22 cellular contexts compared by ENCODE assay signal in genomic region chr15:100980410-100981046, GRCh38.
A peak's percentile ranks its signal among the peaks of the same experiment; 100 is the strongest.
DNase-seq lines count a peak whose midpoint lies in the region; ATAC-seq, FAIRE-seq and TF ChIP-seq lines count a peak whose summit lies in the region.
"Had no signal": no experiment of that assay in that cellular context is flagged by ENCODE, and none has a peak within 500 bp of the region (broad histone marks: within the 10 kb centered on the region; RNA-seq: fewer than 3 reads in every experiment).

No MANE protein-coding gene starts in this region.

- H3K4me2 ChIP-seq in DOHH2 (ENCODE audit: low read length) (peak overlapping the region; percentile 44), mesendoderm (ENCODE audit: low read length) (no peak overlapping the region)

- no peaks in the 10 kb centered on the region for H3K9me2 ChIP-seq in DOHH2 (replicated peaks; ENCODE audit: control insufficient read depth, low read length)

- no peak overlapping the region for H3K18ac ChIP-seq in mesendoderm (ENCODE audit: low read length)

- CTCF ChIA-PET in Panc1 (lab: Charles Lee), result no interaction called here

- TF ChIP-seq CTCF in DOHH2 (IDR thresholded peaks at IDR 0.05; ENCODE audit: low read depth, low read length, poor library complexity, severe bottlenecking) (no peak), Panc1 (IDR thresholded peaks at IDR 0.05) (no peak), endodermal cell (conservative IDR thresholded peaks at IDR 0.05) (no peak)

- H3K9me3 ChIP-seq in DOHH2 (ENCODE audit: control insufficient read depth, insufficient read depth, low read length) (no peaks in the 10 kb centered on the region), Panc1 (ENCODE audit: control insufficient read depth, insufficient read depth, low read depth, low read length) (no peaks in the 10 kb centered on the region), endodermal cell (ENCODE audit: control insufficient read depth, low read length) (no peaks in the 10 kb centered on the region)

- no TSS peak for BruUV-seq in Panc1 (replicated peaks; lab: Mats Ljungman, UMichigan)

- in situ Hi-C loops in Panc1 (cut with HindIII; ENCODE audit: low pct_unique_long_range_greater_than_20kb, low sequenced_read_pairs), result no loop called here

- H3K36me3 Mint-ChIP-seq in endodermal cell (ENCODE audit: low read depth), result no peaks in the 10 kb centered on the region

- H3K27me3 ChIP-seq in DOHH2 (ENCODE audit: control insufficient read depth, low read length) (no peaks in the 10 kb centered on the region), Panc1 (ENCODE audit: control insufficient read depth, insufficient read depth, low read length) (no peaks in the 10 kb centered on the region), mesendoderm (ENCODE audit: insufficient read depth, low read length, poor library complexity) (no peaks in the 10 kb centered on the region), endodermal cell (ENCODE audit: control insufficient read depth, insufficient read depth, low read length, poor library complexity, severe bottlenecking) (peaks cover 24% of the 10 kb centered on the region)

- H3K27ac ChIP-seq in DOHH2 (ENCODE audit: low read depth, low read length), result peak overlapping the region; percentile 26
- peak overlapping the region; percentile 12 for H3K27ac ChIP-seq in Panc1 (ENCODE audit: low read length)
- H3K27ac ChIP-seq in mesendoderm (ENCODE audit: low read depth, low read length), result no peak overlapping the region
- no peak overlapping the region for H3K27ac ChIP-seq in endodermal cell (ENCODE audit: low read depth, low read length)
- H3K27ac ChIP-seq: RWPE1, SK-N-MC had no signal

- no peak overlapping the region for H3K56ac ChIP-seq in mesendoderm (ENCODE audit: low read length)

- H3K4me3 Mint-ChIP-seq in endodermal cell, result no peak overlapping the region
- H3K4me3 Mint-ChIP-seq: B cell had no signal

- H3K23ac ChIP-seq in mesendoderm (ENCODE audit: low read length), result no peak overlapping the region

- DNase-seq in GM19239 (ENCODE audit: insufficient read length, low spot score) (no peak), Panc1 (ENCODE audit: low read depth, low spot score) (no peak), NCI-H510A treated with DMSO at 0.1 percent for 48 hours (lab: John Stamatoyannopoulos, UW) (no peak), mesendoderm (no peak), NCI-H345 treated with DMSO at 0.1 percent for 48 hours (lab: John Stamatoyannopoulos, UW; ENCODE audit: unreplicated experiment) (no peak), endodermal cell (no peak)
- DNase-seq: KG1, NCI-H1105, NCI-H2029 treated with DMSO at 0.1 percent for 48 hours, NCI-H2171, NCI-H345, NCI-H69, SHP77 treated with DMSO at 0.1 percent for 48 hours, T-helper 2 cell had no signal

- no CpG with 5 or more reads among the region's 4 CpGs for WGBS in mesendoderm (ENCODE audit: extremely low coverage, insufficient coverage, low lambda C conversion rate)
- WGBS in endodermal cell (ENCODE audit: insufficient coverage in 1 of 2, insufficient read length in 1 of 2), 2 experiments, result 82% methylated on average over 4 of the region's 4 CpGs; no CpG with 5 or more reads in 1 of the 2 experiments

- no peaks in the 10 kb centered on the region for H3K79me1 ChIP-seq in mesendoderm (ENCODE audit: low read length)

- H4K5ac ChIP-seq in mesendoderm (ENCODE audit: low read length), result no peak overlapping the region

- H2BK120ac ChIP-seq in mesendoderm (ENCODE audit: low read depth, low read length), result no peak overlapping the region

- no peak overlapping the region for H2BK5ac ChIP-seq in mesendoderm (ENCODE audit: low read length)

- H3K4me3 ChIP-seq in DOHH2 (ENCODE audit: low read length) (no peak overlapping the region), Panc1 (ENCODE audit: low read depth in 2 of 2, low read length in 2 of 2) (no peak overlapping the region), mesendoderm (ENCODE audit: low read length) (no peak overlapping the region), endodermal cell (ENCODE audit: low read length) (no peak overlapping the region)
- H3K4me3 ChIP-seq: SK-N-MC had no signal

- peaks cover 58% of the 10 kb centered on the region for H3K4me1 ChIP-seq in DOHH2 (ENCODE audit: control insufficient read depth, low read length)
- H3K4me1 ChIP-seq in Panc1 (ENCODE audit: control insufficient read depth, insufficient read depth, low read length), result peaks cover 5% of the 10 kb centered on the region
- no peaks in the 10 kb centered on the region for H3K4me1 ChIP-seq in mesendoderm (ENCODE audit: control insufficient read depth, low read depth, low read length)
- no peaks in the 10 kb centered on the region for H3K4me1 ChIP-seq in endodermal cell (ENCODE audit: control insufficient read depth, insufficient read depth, low read length)

- ATAC-seq in HG03460 (IDR thresholded peaks at IDR 0.05; ENCODE audit: unreplicated experiment) (peak; percentile 29), Panc1 (no peak)
- ATAC-seq: HCT116 had no signal

- H3K27me3 Mint-ChIP-seq in endodermal cell (ENCODE audit: insufficient read depth), result peaks cover 7% of the 10 kb centered on the region
- H3K27me3 Mint-ChIP-seq: B cell had no signal

- FAIRE-seq in GM19239 (lab: Jason Lieb, UNC), result peak; percentile 40
- FAIRE-seq: A204.1, H1 had no signal

- no peak overlapping the region for H3K27ac Mint-ChIP-seq in endodermal cell

- H3K9ac ChIP-seq in mesendoderm (ENCODE audit: low read length) (no peak overlapping the region), endodermal cell (ENCODE audit: extremely low read depth, low read length, poor library complexity, severe bottlenecking) (no peak overlapping the region)

- intact Hi-C loops in Panc1 (cut with micrococcal nuclease; ENCODE audit: unreplicated experiment), result no loop called here

- H2AK5ac ChIP-seq in mesendoderm (ENCODE audit: low read length), result no peak overlapping the region

- H3K36me3 ChIP-seq in DOHH2 (ENCODE audit: control insufficient read depth, low read length) (peaks cover 95% of the 10 kb centered on the region), Panc1 (ENCODE audit: control insufficient read depth, insufficient read depth, low read length) (no peaks in the 10 kb centered on the region; the same call in 1 of the 2 replicates), mesendoderm (ENCODE audit: control insufficient read depth, insufficient read depth, low read length) (no peaks in the 10 kb centered on the region), endodermal cell (ENCODE audit: control insufficient read depth, insufficient read depth, low read length) (no peaks in the 10 kb centered on the region)

- H2BK15ac ChIP-seq in mesendoderm (replicated peaks; ENCODE audit: low read depth), result no peak overlapping the region

- no peaks in the 10 kb centered on the region for H3K4me1 Mint-ChIP-seq in endodermal cell

- H3K79me2 ChIP-seq in DOHH2 (ENCODE audit: control insufficient read depth, low read length), result peaks cover 92% of the 10 kb centered on the region
- H3K79me2 ChIP-seq in mesendoderm (ENCODE audit: control insufficient read depth, insufficient read depth, low read length), result no peaks in the 10 kb centered on the region

- H4K8ac ChIP-seq in mesendoderm (ENCODE audit: low read depth, low read length), result no peak overlapping the region

- H3F3A ChIP-seq in DOHH2 (ENCODE audit: control insufficient read depth, insufficient read depth), result 0 out of 2 replicates have a peak, but pooled peaks cover 4% of the 10 kb centered on the region

- peaks cover 8% of the 10 kb centered on the region for H3K9me3 Mint-ChIP-seq in endodermal cell

- H3K4ac ChIP-seq in mesendoderm (ENCODE audit: low read depth, low read length), result no peak overlapping the region

- H4K20me1 ChIP-seq in DOHH2 (ENCODE audit: control insufficient read depth, insufficient read depth, low read depth, low read length), result peaks cover 12% of the 10 kb centered on the region; the same call in 1 of the 2 replicates

- POLR2A ChIA-PET in Panc1 (lab: Charles Lee), result no interaction called here

Comparison
In these comparisons a context has a peak if more than half of its experiments do, and no peak if none do; other contexts are left out.
1. H3K27ac ChIP-seq: peak in DOHH2 (single experiment) and Panc1 (single experiment); none in mesendoderm (single experiment) and endodermal cell (single experiment).